ENCODE assay signal across 8 cellular contexts in genomic region chr2:189287982-189288494, GRCh38.
DNase-seq lines count a peak whose midpoint lies in the region; ATAC-seq and TF ChIP-seq lines count a peak whose summit lies in the region.

No MANE protein-coding gene starts in this region.

- no peak overlapping the region for H2BK5ac ChIP-seq in mesenchymal stem cell (ENCODE audit: low read depth, low read length, poor library complexity, severe bottlenecking)

- H3K4me3 Mint-ChIP-seq in chondrocyte (ENCODE audit: unreplicated experiment), result peak overlapping the region; percentile 43

- WGBS in mesenchymal stem cell, result no CpG with 5 or more reads among the region's 1 CpG

- H4K91ac ChIP-seq in mesenchymal stem cell (ENCODE audit: low read length), result no peak overlapping the region

- H3K27ac ChIP-seq in mesenchymal stem cell (ENCODE audit: low read length, poor library complexity, severe bottlenecking), result peak overlapping the region; percentile 35

- no peaks in the 10 kb centered on the region for H3K36me3 ChIP-seq in mesenchymal stem cell (ENCODE audit: control insufficient read depth in 1 of 2, insufficient read depth in 2 of 2, low read depth in 1 of 2, low read length in 2 of 2)

- H3K27me3 ChIP-seq in mesenchymal stem cell (ENCODE audit: control insufficient read depth in 1 of 2, insufficient read depth in 1 of 2, low read length in 2 of 2), result no peaks in the 10 kb centered on the region

- peak overlapping the region; percentile 86 for H3K9ac ChIP-seq in mesenchymal stem cell (ENCODE audit: low read length)

- no peak overlapping the region for H3K4ac ChIP-seq in mesenchymal stem cell (ENCODE audit: low read depth in 1 of 2, low read length in 2 of 2)

- TF ChIP-seq CTCF in AG10803 (conservative IDR thresholded peaks at IDR 0.05; ENCODE audit: low read length) (peak; percentile 72), chondrocyte (IDR thresholded peaks at IDR 0.05) (peak; percentile 89)

- no peaks in the 10 kb centered on the region for H3K79me1 ChIP-seq in mesenchymal stem cell (replicated peaks; ENCODE audit: low read length, poor library complexity, severe bottlenecking)

- no peak overlapping the region for H3K23ac ChIP-seq in mesenchymal stem cell (ENCODE audit: low read length in 2 of 2)

- no peak overlapping the region for H4K8ac ChIP-seq in mesenchymal stem cell (ENCODE audit: low read length)

- H3K9me3 Mint-ChIP-seq in chondrocyte (ENCODE audit: low read depth), result peaks cover 16% of the 10 kb centered on the region

- no peaks in the 10 kb centered on the region for H3K27me3 Mint-ChIP-seq in chondrocyte (ENCODE audit: low read depth)

- ATAC-seq in GM18505 (IDR thresholded peaks at IDR 0.05; ENCODE audit: unreplicated experiment) (peak; percentile 87), HG03039 (IDR thresholded peaks at IDR 0.05; ENCODE audit: unreplicated experiment) (peak; percentile 83)

- no peak overlapping the region for H2BK12ac ChIP-seq in mesenchymal stem cell (ENCODE audit: low read length in 2 of 2)

- no peak overlapping the region for H2BK15ac ChIP-seq in mesenchymal stem cell (ENCODE audit: low read depth, poor library complexity, severe bottlenecking)

- peaks cover 67% of the 10 kb centered on the region for H3K4me1 Mint-ChIP-seq in chondrocyte (ENCODE audit: low read depth)

- H3K9me3 ChIP-seq in mesenchymal stem cell (ENCODE audit: control insufficient read depth, low read length), result peaks cover 4% of the 10 kb centered on the region

- no peaks in the 10 kb centered on the region for H3K4me1 ChIP-seq in mesenchymal stem cell (ENCODE audit: control insufficient read depth, insufficient read depth, low read depth, low read length)

- no peak for TF ChIP-seq POLR2A in GM18505 (IDR thresholded peaks at IDR 0.05; ENCODE audit: borderline replicate concordance, extremely low read depth, insufficient read depth, insufficient read length)

- H2AK5ac ChIP-seq in mesenchymal stem cell (ENCODE audit: low read length, severe bottlenecking), result no peak overlapping the region

- no peak overlapping the region for H2AFZ ChIP-seq in mesenchymal stem cell (ENCODE audit: low read depth, low read length)

- no peak overlapping the region for H2BK120ac ChIP-seq in mesenchymal stem cell (ENCODE audit: low read depth, low read length)

- H3K4me2 ChIP-seq in mesenchymal stem cell (ENCODE audit: low read length, poor library complexity, severe bottlenecking), result no peak overlapping the region

- no peak overlapping the region for H3K18ac ChIP-seq in mesenchymal stem cell (ENCODE audit: low read depth in 1 of 2, low read length in 2 of 2)

- DNase-seq in AG10803 (ENCODE audit: low read depth) (peak; percentile 86), NCI-H526 treated with DMSO at 0.1 percent for 48 hours (lab: John Stamatoyannopoulos, UW) (peak; percentile 58), chondrocyte (ENCODE audit: low spot score) (no peak), mesenchymal stem cell (peak; percentile 85), hepatic stellate cell (ENCODE audit: low spot score) (no peak), AG08396 (ENCODE audit: low spot score) (no peak)

- H3K14ac ChIP-seq in mesenchymal stem cell (ENCODE audit: low read length in 2 of 2), result no peak overlapping the region

- peak overlapping the region; percentile 97 for H3K27ac Mint-ChIP-seq in chondrocyte (ENCODE audit: unreplicated experiment)

- no peak overlapping the region for H3K4me3 ChIP-seq in AG10803 (ENCODE audit: low read length)
- H3K4me3 ChIP-seq in mesenchymal stem cell (ENCODE audit: insufficient read depth in 1 of 2, low read depth in 1 of 2, low read length in 2 of 2), result no peak overlapping the region

- peaks cover 4% of the 10 kb centered on the region for H3K36me3 Mint-ChIP-seq in chondrocyte (ENCODE audit: low read depth)

Comparison
In these comparisons a context has a peak if more than half of its experiments do, and no peak if none do; other contexts are left out.
1. DNase-seq: peak in AG10803 (single experiment), NCI-H526 treated with DMSO at 0.1 percent for 48 hours (single experiment) and mesenchymal stem cell (single experiment); none in chondrocyte (single experiment), hepatic stellate cell (single experiment) and AG08396 (single experiment).